ENCODE assay signal across 1 cellular context in genomic region chr5:87126869-87127268, GRCh38.
TF ChIP-seq lines count a peak whose summit lies in the region.

No MANE protein-coding gene starts in this region.

TF ChIP-seq in GM12878, 131 proteins besides CTCF, POLR2A, EP300 and RAD21:
- TF ChIP-seq MYC (IDR thresholded peaks at IDR 0.05; ENCODE audit: insufficient read depth, insufficient read length, insufficient replicate concordance, low read length, severe bottlenecking) (no peak), ESRRA (IDR thresholded peaks at IDR 0.05; ENCODE audit: low read length) (no peak), ZNF384 (IDR thresholded peaks at IDR 0.05; ENCODE audit: borderline replicate concordance, low read depth, low read length) (no peak), EZH2 (IDR thresholded peaks at IDR 0.05; ENCODE audit: borderline replicate concordance, control insufficient read depth, low read depth, low read length) (no peak), JUND (IDR thresholded peaks at IDR 0.05; ENCODE audit: low read depth, low read length) (no peak), NR2C1 (IDR thresholded peaks at IDR 0.05) (no peak), SMAD1 (IDR thresholded peaks at IDR 0.05; ENCODE audit: low read depth, partially characterized antibody) (no peak), STAT3 (IDR thresholded peaks at IDR 0.05; ENCODE audit: low read depth, low read length) (no peak), SMAD5 (IDR thresholded peaks at IDR 0.05; ENCODE audit: low read depth) (no peak)
- TF ChIP-seq, protein P1, sequence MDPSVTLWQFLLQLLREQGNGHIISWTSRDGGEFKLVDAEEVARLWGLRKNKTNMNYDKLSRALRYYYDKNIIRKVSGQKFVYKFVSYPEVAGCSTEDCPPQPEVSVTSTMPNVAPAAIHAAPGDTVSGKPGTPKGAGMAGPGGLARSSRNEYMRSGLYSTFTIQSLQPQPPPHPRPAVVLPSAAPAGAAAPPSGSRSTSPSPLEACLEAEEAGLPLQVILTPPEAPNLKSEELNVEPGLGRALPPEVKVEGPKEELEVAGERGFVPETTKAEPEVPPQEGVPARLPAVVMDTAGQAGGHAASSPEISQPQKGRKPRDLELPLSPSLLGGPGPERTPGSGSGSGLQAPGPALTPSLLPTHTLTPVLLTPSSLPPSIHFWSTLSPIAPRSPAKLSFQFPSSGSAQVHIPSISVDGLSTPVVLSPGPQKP (IDR thresholded peaks at IDR 0.05; ENCODE audit: low read depth, low read length): no peak
- TF ChIP-seq, protein P2, sequence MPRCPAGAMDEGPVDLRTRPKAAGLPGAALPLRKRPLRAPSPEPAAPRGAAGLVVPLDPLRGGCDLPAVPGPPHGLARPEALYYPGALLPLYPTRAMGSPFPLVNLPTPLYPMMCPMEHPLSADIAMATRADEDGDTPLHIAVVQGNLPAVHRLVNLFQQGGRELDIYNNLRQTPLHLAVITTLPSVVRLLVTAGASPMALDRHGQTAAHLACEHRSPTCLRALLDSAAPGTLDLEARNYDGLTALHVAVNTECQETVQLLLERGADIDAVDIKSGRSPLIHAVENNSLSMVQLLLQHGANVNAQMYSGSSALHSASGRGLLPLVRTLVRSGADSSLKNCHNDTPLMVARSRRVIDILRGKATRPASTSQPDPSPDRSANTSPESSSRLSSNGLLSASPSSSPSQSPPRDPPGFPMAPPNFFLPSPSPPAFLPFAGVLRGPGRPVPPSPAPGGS (IDR thresholded peaks at IDR 0.05; ENCODE audit: borderline replicate concordance, insufficient read depth, low read depth, low read length, poor library complexity, severe bottlenecking): no peak
TF ChIP-seq in GM12878: peak in this region for 0.
